8 cellular contexts compared by ENCODE assay signal in genomic region chr2:27323592-27324285, GRCh38. TPM values are rescaled to one million over a fixed set of nuclear protein-coding genes. Genes with fewer than 3 reads are reported as not detected.
DNase-seq lines count a peak whose midpoint lies in the region; ATAC-seq and TF ChIP-seq lines count a peak whose summit lies in the region.

No MANE protein-coding gene starts in this region.

- peak overlapping the region; percentile 94 for H3K27ac ChIP-seq in VCaP
- H3K27ac ChIP-seq in heart left ventricle = peak overlapping the region; percentile 83 to 99 (median 92)
- peak overlapping the region; percentile 92 to 95 (median 94) for H3K27ac ChIP-seq in sigmoid colon

- whole genome bisulfite sequencing in heart left ventricle, 4 donors = 23 to 33% (median 25%) methylated on average over 5 of the region's 5 CpGs
- WGBS in sigmoid colon, 2 donors = 8 to 21% methylated on average over 5 of the region's 5 CpGs

- TF ChIP-seq CTCF in VCaP (conservative IDR thresholded peaks at IDR 0.05) (no peak), heart left ventricle (IDR thresholded peaks at IDR 0.05) (no peak), sigmoid colon (IDR thresholded peaks at IDR 0.05) (no peak)

- DNase-seq in HT-29 (ENCODE audit: low spot score) = peak; percentile 38
- DNase-seq in heart left ventricle = no peak
- no peak for DNase-seq in sigmoid colon
- no peak for DNase-seq in effector CD8-positive, alpha-beta T cell (lab: John Stamatoyannopoulos, UW)
- no peak for DNase-seq in NCI-H146 treated with DMSO at 0.1 percent for 48 hours (lab: John Stamatoyannopoulos, UW; ENCODE audit: unreplicated experiment)
- DNase-seq in NCI-H510A (lab: John Stamatoyannopoulos, UW) = no peak

- ATAC-seq in heart left ventricle = peak in 1 of 4 donors; percentile 4
- no peak for ATAC-seq in GM18861 (IDR thresholded peaks at IDR 0.05; ENCODE audit: unreplicated experiment)

- no peak for TF ChIP-seq POLR2A in heart left ventricle (IDR thresholded peaks at IDR 0.05)
- no peak for TF ChIP-seq POLR2A in sigmoid colon (IDR thresholded peaks at IDR 0.05)

- TF ChIP-seq EP300 in sigmoid colon (IDR thresholded peaks at IDR 0.05) = no peak

- intact Hi-C loops in heart left ventricle (cut with DNase I) = loop anchor here in 4 of 10 donors (1.0 to 5.0 kb wide), 4 partner anchors 33 to 49 kb away; partner anchors contain the start of genes GTF3C2 (in 3 of the 4), EIF2B4 (in 1 of the 4) and SNX17 (in 1 of the 4)
- intact Hi-C loops in sigmoid colon (cut with DNase I) = loop anchor here (2.0 kb wide), 1 partner anchor 47 kb away; the partner anchor contains the start of genes EIF2B4 and SNX17

- H3K9me3 ChIP-seq in heart left ventricle = no peaks in the 10 kb centered on the region
- H3K9me3 ChIP-seq in sigmoid colon = no peaks in the 10 kb centered on the region

- H3K36me3 ChIP-seq in heart left ventricle = peaks cover 0 to 36% (median 28%) of the 10 kb centered on the region in 9 donors
- H3K36me3 ChIP-seq in sigmoid colon = peaks cover 15 to 32% (median 18%) of the 10 kb centered on the region in 4 donors

- H3K27me3 ChIP-seq in heart left ventricle (no peaks in the 10 kb centered on the region), sigmoid colon (no peaks in the 10 kb centered on the region)

- H3K4me1 ChIP-seq in heart left ventricle (peaks cover 4 to 40% (median 23%) of the 10 kb centered on the region in 12 donors), sigmoid colon (peaks cover 0 to 30% (median 20%) of the 10 kb centered on the region in 4 donors)

- peak overlapping the region; percentile 62 to 95 (median 74) for H3K4me3 ChIP-seq in heart left ventricle
- peak overlapping the region; percentile 69 to 86 (median 79) for H3K4me3 ChIP-seq in sigmoid colon

RNA-seq across cellular contexts. Expression of gene MPV17, which starts 0.8 kb away (rescaled TPM):
- total RNA-seq in HT-29 (2014; rRNA removed; shearing (Covaris generic)) = 37.3 and 40.5 TPM in 2 replicates
- total RNA-seq in heart left ventricle (100 to 1,000 TPM in 1 of 9 donors, 10 to 100 TPM in 8; 48.8 to 103 (median 65.7) TPM), sigmoid colon (10 to 100 TPM; 48.1 to 68.6 (median 61.1) TPM)
- polyA plus RNA-seq in heart left ventricle (100 to 1,000 TPM in 1 of 2 donors, 10 to 100 TPM in 1; 69.3 to 134 TPM), sigmoid colon (10 to 100 TPM; 22.2 to 61.8 (median 28.7) TPM)

RNA-seq across cellular contexts. Expression of gene UCN, which starts 15.5 kb away (rescaled TPM):
- total RNA-seq in HT-29 (2014; rRNA removed; shearing (Covaris generic)) = 4.9 and 5.6 TPM in 2 replicates
- 1 to 10 TPM in 6 of 9 donors, under 1 TPM in 3; 0.60 to 2.5 (median 1.1) TPM for total RNA-seq in heart left ventricle
- 1 to 10 TPM; 1.3 to 1.4 TPM for polyA plus RNA-seq in heart left ventricle
- 1 to 10 TPM in 3 of 4 donors, under 1 TPM in 1; 0.71 to 6.5 (median 2.8) TPM for total RNA-seq in sigmoid colon
- under 1 TPM in 1 of 3 donors, not detected in 2; 0.89 TPM for polyA plus RNA-seq in sigmoid colon

RNA-seq across cellular contexts. Expression of gene GTF3C2, which starts 32.8 kb away (rescaled TPM):
- 62.4 and 65.1 TPM in 2 replicates for total RNA-seq in HT-29 (2014; rRNA removed; shearing (Covaris generic))
- total RNA-seq in heart left ventricle (10 to 100 TPM; 19.9 to 42.6 (median 28.3) TPM), sigmoid colon (10 to 100 TPM; 23.3 to 46.5 (median 28.9) TPM)
- polyA plus RNA-seq in heart left ventricle (10 to 100 TPM; 17.8 to 21.9 TPM), sigmoid colon (10 to 100 TPM; 28.8 to 33.4 (median 31.9) TPM)

RNA-seq across cellular contexts. Expression of gene TRIM54, which starts 41.5 kb away (rescaled TPM):
- total RNA-seq in HT-29 (2014; rRNA removed; shearing (Covaris generic)) = 5.8 and 7.1 TPM in 2 replicates
- total RNA-seq in heart left ventricle = 100 to 1,000 TPM; 175 to 329 (median 241) TPM
- 100 to 1,000 TPM; 128 to 324 TPM for polyA plus RNA-seq in heart left ventricle
- total RNA-seq in sigmoid colon = under 1 TPM in 1 of 4 donors, not detected in 3; 0.41 TPM
- under 1 TPM in 2 of 3 donors, not detected in 1; 0.16 to 0.46 TPM for polyA plus RNA-seq in sigmoid colon

RNA-seq across cellular contexts. Expression of gene EIF2B4, which starts 46.4 kb away (rescaled TPM):
- 26.6 and 31.9 TPM in 2 replicates for total RNA-seq in HT-29 (2014; rRNA removed; shearing (Covaris generic))
- total RNA-seq in heart left ventricle = 10 to 100 TPM; 28.5 to 59.3 (median 37.0) TPM
- polyA plus RNA-seq in heart left ventricle = 10 to 100 TPM; 40.2 to 69.0 TPM
- 10 to 100 TPM; 41.5 to 64.2 (median 54.8) TPM for total RNA-seq in sigmoid colon
- polyA plus RNA-seq in sigmoid colon = 10 to 100 TPM; 26.4 to 31.4 (median 28.0) TPM
